ENCODE assay signal across 14 cellular contexts in the genomic region with DNA sequence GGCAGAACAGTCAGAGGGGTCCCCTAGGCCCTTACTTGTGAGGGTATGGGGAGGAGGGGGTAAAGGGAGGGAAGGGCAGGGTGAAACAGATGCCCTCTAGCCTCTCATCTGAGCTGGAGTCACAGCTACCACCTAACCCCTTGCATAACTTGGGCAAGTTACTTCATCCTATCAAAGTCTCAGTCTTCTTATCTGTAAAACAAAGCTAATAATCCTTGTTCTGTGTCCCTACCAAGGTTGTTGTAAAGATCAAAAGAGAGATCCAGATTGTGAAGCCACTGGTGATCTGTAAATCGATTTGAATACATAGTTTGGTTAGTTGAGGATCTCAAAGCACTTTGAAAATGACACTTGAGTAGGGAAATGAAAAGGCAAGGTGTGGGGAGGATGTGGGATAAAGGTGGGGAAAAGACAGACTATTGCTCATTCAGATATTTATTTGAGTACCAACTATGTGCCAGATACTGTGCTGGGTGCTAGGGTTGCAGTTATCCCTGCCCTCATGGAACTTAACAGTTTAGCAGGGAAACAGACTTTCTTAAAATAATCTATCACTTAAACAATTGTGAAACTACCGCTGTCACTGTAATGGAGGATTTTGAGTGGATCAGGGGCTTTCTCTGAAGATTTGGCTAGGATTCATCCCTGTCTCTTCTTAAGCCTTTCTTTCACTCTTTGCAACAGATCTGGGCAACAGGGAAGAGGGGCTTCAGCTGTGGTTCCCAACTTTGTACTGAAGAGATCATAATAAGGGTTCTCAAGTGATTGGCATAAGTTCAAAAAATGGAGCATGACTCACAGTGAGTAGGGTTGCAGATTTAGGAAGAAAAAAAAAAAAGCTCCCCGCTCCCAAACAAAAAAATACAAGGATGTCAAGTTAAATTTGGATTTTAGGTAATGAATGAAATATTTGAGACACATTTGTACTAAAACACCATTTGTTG.
DNase-seq lines count a peak whose midpoint lies in the region; ATAC-seq and TF ChIP-seq lines count a peak whose summit lies in the region.
"Had no signal": no experiment of that assay in that cellular context is flagged by ENCODE, and none has a peak within 500 bp of the region (broad histone marks: within the 10 kb centered on the region; RNA-seq: fewer than 3 reads in every experiment).

No MANE protein-coding gene starts in this region.

- TF ChIP-seq CTCF in retinal pigment epithelial cell (conservative IDR thresholded peaks at IDR 0.05; ENCODE audit: low read depth, low read length), result no peak

- ATAC-seq in central memory CD8-positive, alpha-beta T cell (replicated peaks; ENCODE audit: extremely low read depth, poor library complexity, severe bottlenecking), result no peak
- no peak for ATAC-seq in GM21717 (IDR thresholded peaks at IDR 0.05; ENCODE audit: unreplicated experiment)
- ATAC-seq in HG03139 (IDR thresholded peaks at IDR 0.05; ENCODE audit: unreplicated experiment), result no peak

- no peaks in the 10 kb centered on the region for H3K9me3 Mint-ChIP-seq in activated T-cell treated with anti-CD3 and anti-CD28 coated beads, Interleukin-2, amount 50 U/mL, for 24 hours
- no peaks in the 10 kb centered on the region for H3K9me3 Mint-ChIP-seq in central memory CD8-positive, alpha-beta T cell

- peaks cover 19% of the 10 kb centered on the region for H3K4me1 Mint-ChIP-seq in activated T-cell treated with anti-CD3 and anti-CD28 coated beads, Interleukin-2, amount 50 U/mL, for 24 hours (ENCODE audit: low read depth)
- H3K4me1 Mint-ChIP-seq in central memory CD8-positive, alpha-beta T cell, result peaks cover 30% of the 10 kb centered on the region

- DNase-seq in activated T-cell treated with anti-CD3 and anti-CD28 coated beads, Interleukin-2, amount 50 U/mL, for 24 hours, result no peak
- DNase-seq in activated T-cell treated with anti-CD3 and anti-CD28 coated beads, Interleukin-2, amount 50 U/mL, for 1 hour, result no peak
- DNase-seq in MV-4-11 (lab: John Stamatoyannopoulos, UW), result peak; percentile 16
- DNase-seq in central memory CD8-positive, alpha-beta T cell (ENCODE audit: low spot score in 2 of 2), result no peak
- peak; percentile 23 for DNase-seq in retinal pigment epithelial cell (ENCODE audit: low read depth)
- no peak for DNase-seq in NCI-H1930 (lab: John Stamatoyannopoulos, UW)
- DNase-seq: activated naive CD4-positive, alpha-beta T cell; BE2C; hippocampal formation; NCI-H1417; NCI-H69 had no signal

- H3K36me3 Mint-ChIP-seq in activated T-cell treated with anti-CD3 and anti-CD28 coated beads, Interleukin-2, amount 50 U/mL, for 24 hours (ENCODE audit: low read depth), result no peaks in the 10 kb centered on the region
- H3K36me3 Mint-ChIP-seq in central memory CD8-positive, alpha-beta T cell (ENCODE audit: insufficient read depth), result peaks cover 19% of the 10 kb centered on the region

- H3K4me3 Mint-ChIP-seq in activated T-cell treated with anti-CD3 and anti-CD28 coated beads, Interleukin-2, amount 50 U/mL, for 24 hours, result no peak overlapping the region
- H3K4me3 Mint-ChIP-seq in central memory CD8-positive, alpha-beta T cell, result no peak overlapping the region

- H3K27ac Mint-ChIP-seq in activated T-cell treated with anti-CD3 and anti-CD28 coated beads, Interleukin-2, amount 50 U/mL, for 24 hours, result peak overlapping the region; percentile 59
- H3K27ac Mint-ChIP-seq in central memory CD8-positive, alpha-beta T cell (ENCODE audit: low read depth), result peak overlapping the region; percentile 44

- no peak overlapping the region for H3K4me3 ChIP-seq in retinal pigment epithelial cell (ENCODE audit: low read length)
- H3K4me3 ChIP-seq: lung had no signal

- no peaks in the 10 kb centered on the region for H3K27me3 Mint-ChIP-seq in activated T-cell treated with anti-CD3 and anti-CD28 coated beads, Interleukin-2, amount 50 U/mL, for 24 hours
- H3K27me3 Mint-ChIP-seq in central memory CD8-positive, alpha-beta T cell, result no peaks in the 10 kb centered on the region

Comparison
In these comparisons a context has a peak if more than half of its experiments do, and no peak if none do; other contexts are left out.
1. DNase-seq: peak in MV-4-11 (single experiment) and retinal pigment epithelial cell (single experiment); none in activated T-cell treated with anti-CD3 and anti-CD28 coated beads, Interleukin-2, amount 50 U/mL, for 24 hours (single experiment), activated T-cell treated with anti-CD3 and anti-CD28 coated beads, Interleukin-2, amount 50 U/mL, for 1 hour (single experiment), central memory CD8-positive, alpha-beta T cell (0 of 2) and NCI-H1930 (0 of 2).